26 cellular contexts compared by ENCODE assay signal in genomic region chr3:135760581-135760980, GRCh38.
"Had no signal": no experiment of that assay in that cellular context is flagged by ENCODE, and none has a peak within 500 bp of the region (broad histone marks: within the 10 kb centered on the region; RNA-seq: fewer than 3 reads in every experiment).

No MANE protein-coding gene starts in this region.

- H3K27me3 Mint-ChIP-seq: natural killer cell treated with Interleukin-12 subunit alpha and Interleukin-12 subunit beta and Interleukin-15 and Interleukin-18, amount 100 ng/mL, for 72 hours; stimulated activated memory B cell treated with anti-CD40 and anti-IgM and Interleukin-4, amounts not matched to agents 10 μg/mL and 1 μg/mL and 100 μg/mL, for 72 hours had no signal

- H3K4me3 ChIP-seq: esophagus squamous epithelium, left lung, pancreas, prostate gland, right atrium auricular region, spleen, testis, tibial artery, vagina had no signal

- FAIRE-seq: endometrium, kidney, pancreas had no signal

- H3K9me3 ChIP-seq: esophagus squamous epithelium, pancreas, prostate gland, right atrium auricular region, testis, tibial artery, vagina had no signal

- DNase-seq: cortex of kidney; effector memory CD8-positive, alpha-beta T cell; erythroblast; esophagus squamous epithelium; foreskin melanocyte; glutamatergic neuron; kidney; left cardiac atrium; left lung; mammary epithelial cell; naive B cell; pancreas; spleen; stimulated activated CD4-positive, alpha-beta T cell treated with anti-CD3 and anti-CD28 coated beads, Interleukin-4, amount 100 ng/mL, for 4 hours; stimulated activated naive CD8-positive, alpha-beta T cell treated with anti-CD3 and anti-CD28 coated beads, Interleukin-15, Interleukin-2, amounts not matched to agents 100 U/mL and 50 U/mL, for 24 hours; substantia nigra; testis; tibial artery had no signal

- H3K27ac Mint-ChIP-seq: effector memory CD8-positive, alpha-beta T cell; naive B cell; natural killer cell treated with Interleukin-12 subunit alpha and Interleukin-12 subunit beta and Interleukin-15 and Interleukin-18, amount 100 ng/mL, for 72 hours; stimulated activated memory B cell treated with anti-CD40 and anti-IgM and Interleukin-4, amounts not matched to agents 10 μg/mL and 1 μg/mL and 100 μg/mL, for 72 hours had no signal

- H3K4me1 Mint-ChIP-seq: naive B cell; stimulated activated memory B cell treated with anti-CD40 and anti-IgM and Interleukin-4, amounts not matched to agents 10 μg/mL and 1 μg/mL and 100 μg/mL, for 72 hours had no signal

- H3K4me3 Mint-ChIP-seq: effector memory CD8-positive, alpha-beta T cell; naive B cell; natural killer cell treated with Interleukin-12 subunit alpha and Interleukin-12 subunit beta and Interleukin-15 and Interleukin-18, amount 100 ng/mL, for 72 hours; neural crest cell; stimulated activated memory B cell treated with anti-CD40 and anti-IgM and Interleukin-4, amounts not matched to agents 10 μg/mL and 1 μg/mL and 100 μg/mL, for 72 hours had no signal

- H3K27ac ChIP-seq: esophagus squamous epithelium, left lung, neutrophil, pancreas, prostate gland, right atrium auricular region, spleen, testis, tibial artery, vagina had no signal

- H3K36me3 ChIP-seq: esophagus squamous epithelium, left lung, neutrophil, pancreas, prostate gland, right atrium auricular region, spleen, tibial artery, vagina had no signal

- H3K4me1 ChIP-seq: esophagus squamous epithelium, left lung, pancreas, prostate gland, right atrium auricular region, spleen, testis, tibial artery, vagina had no signal

- H3K36me3 Mint-ChIP-seq: naive B cell; natural killer cell treated with Interleukin-12 subunit alpha and Interleukin-12 subunit beta and Interleukin-15 and Interleukin-18, amount 100 ng/mL, for 72 hours; stimulated activated memory B cell treated with anti-CD40 and anti-IgM and Interleukin-4, amounts not matched to agents 10 μg/mL and 1 μg/mL and 100 μg/mL, for 72 hours had no signal

- H3K9me3 Mint-ChIP-seq: neural crest cell had no signal

- H3K27me3 ChIP-seq: left lung, neutrophil, pancreas, right atrium auricular region, spleen, testis, tibial artery, vagina had no signal
